8 cellular contexts compared by ENCODE assay signal in the genomic region with DNA sequence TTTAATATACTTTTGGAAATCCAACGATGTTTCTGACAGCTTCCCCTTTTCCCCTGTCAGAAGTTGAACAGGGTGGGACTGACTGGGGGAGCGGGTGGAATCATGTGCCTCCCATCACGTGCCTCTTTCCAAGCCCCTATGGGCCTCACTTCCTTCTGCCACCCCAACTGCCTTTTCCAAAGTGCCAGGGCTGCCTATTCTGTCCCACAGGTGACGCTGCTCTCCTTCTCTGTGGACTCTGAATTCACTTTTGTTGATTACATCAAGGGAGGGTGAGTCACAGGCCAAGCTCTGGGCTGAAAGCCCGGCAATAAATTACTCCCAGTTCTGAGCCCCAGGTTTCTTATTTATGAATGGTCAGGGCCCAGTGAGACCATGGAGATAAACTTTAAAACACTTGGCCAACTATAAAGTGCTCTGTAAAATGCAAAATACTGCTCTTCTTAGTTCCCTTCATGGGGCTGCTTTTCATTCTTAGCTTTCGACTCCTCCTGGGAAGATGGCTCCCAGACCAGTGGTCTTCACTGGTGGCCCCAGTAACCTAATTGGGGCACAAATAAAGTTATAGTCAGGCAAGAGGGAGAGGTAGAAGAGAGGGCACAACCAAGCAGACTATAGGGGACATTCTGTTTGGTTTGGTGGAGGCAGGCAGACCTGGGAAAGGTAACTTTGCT. TPM values are rescaled to one million over a fixed set of nuclear protein-coding genes. Genes with fewer than 3 reads are reported as not detected.
A peak's percentile ranks its signal among the peaks of the same experiment; 100 is the strongest.
DNase-seq lines count a peak whose midpoint lies in the region; TF ChIP-seq lines count a peak whose summit lies in the region.

No MANE protein-coding gene starts in this region.

- no peak overlapping the region for H3K4me3 ChIP-seq in breast epithelium

- no peaks in the 10 kb centered on the region for H3K9me3 Mint-ChIP-seq in activated T-cell treated with anti-CD3 and anti-CD28 coated beads, Interleukin-2, amount 50 U/mL, for 24 hours

- no peaks in the 10 kb centered on the region for H3K9me3 ChIP-seq in breast epithelium

- H3K27ac ChIP-seq in breast epithelium = peak overlapping the region; percentile 81 to 86

- H3K27me3 ChIP-seq in breast epithelium = no peaks in the 10 kb centered on the region

- peaks cover 13% of the 10 kb centered on the region for H3K4me1 Mint-ChIP-seq in activated T-cell treated with anti-CD3 and anti-CD28 coated beads, Interleukin-2, amount 50 U/mL, for 24 hours (ENCODE audit: low read depth)

- H3K4me1 ChIP-seq in breast epithelium = no peaks in the 10 kb centered on the region

- no peak overlapping the region for H3K4me3 Mint-ChIP-seq in activated T-cell treated with anti-CD3 and anti-CD28 coated beads, Interleukin-2, amount 50 U/mL, for 24 hours

- no peaks in the 10 kb centered on the region for H3K36me3 Mint-ChIP-seq in activated T-cell treated with anti-CD3 and anti-CD28 coated beads, Interleukin-2, amount 50 U/mL, for 24 hours (ENCODE audit: low read depth)

- no peaks in the 10 kb centered on the region for H3K36me3 ChIP-seq in breast epithelium

- no peaks in the 10 kb centered on the region for H3K27me3 Mint-ChIP-seq in activated T-cell treated with anti-CD3 and anti-CD28 coated beads, Interleukin-2, amount 50 U/mL, for 24 hours

- H3K27ac Mint-ChIP-seq in activated T-cell treated with anti-CD3 and anti-CD28 coated beads, Interleukin-2, amount 50 U/mL, for 24 hours = no peak overlapping the region

- intact Hi-C loops in breast epithelium (cut with DNase I; ENCODE audit: low total_unique reads) = no loop called here

- peak; percentile 33 for DNase-seq in activated T-cell treated with anti-CD3 and anti-CD28 coated beads for 48 hours (ENCODE audit: low read depth)
- no peak for DNase-seq in activated T-cell treated with anti-CD3 and anti-CD28 coated beads, Interleukin-2, amount 50 U/mL, for 24 hours
- peak; percentile 74 to 77 for DNase-seq in breast epithelium (ENCODE audit: low spot score in 2 of 2)
- DNase-seq in kidney glomerular epithelial cell (lab: John Stamatoyannopoulos, UW) = peak; percentile 81
- DNase-seq in stimulated activated CD4-positive, alpha-beta T cell treated with anti-CD3 and anti-CD28 coated beads, TNF-alpha, amount 100 ng/mL, for 48 hours (ENCODE audit: low read depth in 3 of 3) = peak in 2 of 3 donors; percentile 20 to 32
- DNase-seq in NCI-H2081 (lab: John Stamatoyannopoulos, UW) = no peak
- DNase-seq in GM19238 (ENCODE audit: insufficient read length, low spot score) = no peak

- TF ChIP-seq CTCF in breast epithelium (IDR thresholded peaks at IDR 0.05) = peak; percentile 72 to 91 (median 88)

- no peak for TF ChIP-seq POLR2A in breast epithelium (IDR thresholded peaks at IDR 0.05)

TF ChIP-seq in PFSK-1, 5 proteins besides CTCF, POLR2A, EP300 and RAD21:
- TF ChIP-seq SIN3A (IDR thresholded peaks at IDR 0.05; ENCODE audit: borderline replicate concordance, insufficient read depth, low read length) = no peak
- TF ChIP-seq FOXP2 (optimal IDR thresholded peaks at IDR 0.05; ENCODE audit: borderline replicate concordance, extremely low read depth, extremely low read length, insufficient read depth) = peak; percentile 70

RNA-seq across cellular contexts. Expression of a gene that starts 12.3 kb away (rescaled TPM):
- 0.23 TPM for polyA plus RNA-seq in PFSK-1 (2012; ENCODE audit: insufficient read length, low read depth)
- total RNA-seq in breast epithelium = not detected

RNA-seq across cellular contexts. Expression of a gene that starts 15.6 kb away (rescaled TPM):
- polyA plus RNA-seq in PFSK-1 (2012; ENCODE audit: insufficient read length, low read depth) = 15.1 TPM
- total RNA-seq in breast epithelium = 10 to 100 TPM; 14.7 to 19.7 (median 19.3) TPM

RNA-seq across cellular contexts. Expression of a gene that starts 33.9 kb away (rescaled TPM):
- 18.6 TPM for polyA plus RNA-seq in PFSK-1 (2012; ENCODE audit: insufficient read length, low read depth)
- 10 to 100 TPM; 21.3 to 33.4 (median 23.3) TPM for total RNA-seq in breast epithelium

RNA-seq across cellular contexts. Expression of a gene that starts 53.8 kb away (rescaled TPM):
- polyA plus RNA-seq in PFSK-1 (2012; ENCODE audit: insufficient read length, low read depth) = 56.4 TPM
- 10 to 100 TPM; 25.2 to 58.7 (median 40.0) TPM for total RNA-seq in breast epithelium

Comparison
In these comparisons a context has a peak if more than half of its experiments do, and no peak if none do; other contexts are left out.
1. DNase-seq: peak in activated T-cell treated with anti-CD3 and anti-CD28 coated beads for 48 hours (single experiment), breast epithelium (2 of 2), kidney glomerular epithelial cell (single experiment) and stimulated activated CD4-positive, alpha-beta T cell treated with anti-CD3 and anti-CD28 coated beads, TNF-alpha, amount 100 ng/mL, for 48 hours (2 of 3); none in activated T-cell treated with anti-CD3 and anti-CD28 coated beads, Interleukin-2, amount 50 U/mL, for 24 hours (single experiment), NCI-H2081 (0 of 2) and GM19238 (single experiment).